Comparison of ENCODE assay signal across 1 cellular context in the genomic region with DNA sequence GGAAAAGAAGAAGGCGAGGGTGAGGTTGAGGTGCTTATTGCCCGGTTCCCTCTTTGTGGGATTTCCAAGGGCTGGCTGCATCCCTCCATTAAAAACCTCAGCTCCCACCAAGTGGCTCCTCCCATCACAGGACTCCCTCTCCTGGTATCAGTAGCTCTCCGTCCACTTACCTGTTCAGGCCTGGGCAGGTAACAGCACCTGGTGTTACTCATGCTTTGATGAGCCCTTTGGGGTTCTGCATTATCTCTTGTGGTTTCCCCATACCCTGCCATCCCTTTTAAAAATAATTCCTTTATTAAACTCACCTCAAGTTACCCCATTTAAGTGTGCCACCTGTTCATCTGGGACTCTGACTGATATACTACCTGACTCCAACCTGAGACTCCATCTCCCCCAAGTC.
TF ChIP-seq lines count a peak whose summit lies in the region.

No MANE protein-coding gene starts in this region.

TF ChIP-seq in IMR-90, 13 proteins besides CTCF, POLR2A, EP300 and RAD21:
- TF ChIP-seq MAZ (IDR thresholded peaks at IDR 0.05; ENCODE audit: borderline replicate concordance, low read depth, low read length) (no peak), RFX5 (IDR thresholded peaks at IDR 0.05; ENCODE audit: low read depth, low read length) (no peak), MAFK (IDR thresholded peaks at IDR 0.05; ENCODE audit: low read depth, low read length) (no peak), MXI1 (IDR thresholded peaks at IDR 0.05; ENCODE audit: borderline replicate concordance, low read depth, low read length) (no peak), CHD1 (IDR thresholded peaks at IDR 0.05; ENCODE audit: low read depth, low read length) (no peak), FOS (IDR thresholded peaks at IDR 0.05; ENCODE audit: low read depth, low read length) (no peak), RCOR1 (IDR thresholded peaks at IDR 0.05; ENCODE audit: insufficient replicate concordance, low read length) (no peak), BHLHE40 (IDR thresholded peaks at IDR 0.05; ENCODE audit: low read depth, low read length) (no peak), SMC3 (IDR thresholded peaks at IDR 0.05; ENCODE audit: low read depth, low read length) (no peak), CEBPB (IDR thresholded peaks at IDR 0.05; ENCODE audit: low read depth, low read length) (no peak), NFE2L2 (IDR thresholded peaks at IDR 0.05; ENCODE audit: low read depth, low read length) (no peak)
- TF ChIP-seq, protein P1, sequence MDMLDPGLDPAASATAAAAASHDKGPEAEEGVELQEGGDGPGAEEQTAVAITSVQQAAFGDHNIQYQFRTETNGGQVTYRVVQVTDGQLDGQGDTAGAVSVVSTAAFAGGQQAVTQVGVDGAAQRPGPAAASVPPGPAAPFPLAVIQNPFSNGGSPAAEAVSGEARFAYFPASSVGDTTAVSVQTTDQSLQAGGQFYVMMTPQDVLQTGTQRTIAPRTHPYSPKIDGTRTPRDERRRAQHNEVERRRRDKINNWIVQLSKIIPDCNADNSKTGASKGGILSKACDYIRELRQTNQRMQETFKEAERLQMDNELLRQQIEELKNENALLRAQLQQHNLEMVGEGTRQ (IDR thresholded peaks at IDR 0.05; ENCODE audit: low read depth, low read length), result no peak
- TF ChIP-seq, protein P2, sequence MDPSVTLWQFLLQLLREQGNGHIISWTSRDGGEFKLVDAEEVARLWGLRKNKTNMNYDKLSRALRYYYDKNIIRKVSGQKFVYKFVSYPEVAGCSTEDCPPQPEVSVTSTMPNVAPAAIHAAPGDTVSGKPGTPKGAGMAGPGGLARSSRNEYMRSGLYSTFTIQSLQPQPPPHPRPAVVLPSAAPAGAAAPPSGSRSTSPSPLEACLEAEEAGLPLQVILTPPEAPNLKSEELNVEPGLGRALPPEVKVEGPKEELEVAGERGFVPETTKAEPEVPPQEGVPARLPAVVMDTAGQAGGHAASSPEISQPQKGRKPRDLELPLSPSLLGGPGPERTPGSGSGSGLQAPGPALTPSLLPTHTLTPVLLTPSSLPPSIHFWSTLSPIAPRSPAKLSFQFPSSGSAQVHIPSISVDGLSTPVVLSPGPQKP (IDR thresholded peaks at IDR 0.05; ENCODE audit: borderline replicate concordance, low read depth, low read length), result no peak
TF ChIP-seq in IMR-90: peak in this region for 0.
